ENCODE assay signal across 8 cellular contexts in the genomic region with DNA sequence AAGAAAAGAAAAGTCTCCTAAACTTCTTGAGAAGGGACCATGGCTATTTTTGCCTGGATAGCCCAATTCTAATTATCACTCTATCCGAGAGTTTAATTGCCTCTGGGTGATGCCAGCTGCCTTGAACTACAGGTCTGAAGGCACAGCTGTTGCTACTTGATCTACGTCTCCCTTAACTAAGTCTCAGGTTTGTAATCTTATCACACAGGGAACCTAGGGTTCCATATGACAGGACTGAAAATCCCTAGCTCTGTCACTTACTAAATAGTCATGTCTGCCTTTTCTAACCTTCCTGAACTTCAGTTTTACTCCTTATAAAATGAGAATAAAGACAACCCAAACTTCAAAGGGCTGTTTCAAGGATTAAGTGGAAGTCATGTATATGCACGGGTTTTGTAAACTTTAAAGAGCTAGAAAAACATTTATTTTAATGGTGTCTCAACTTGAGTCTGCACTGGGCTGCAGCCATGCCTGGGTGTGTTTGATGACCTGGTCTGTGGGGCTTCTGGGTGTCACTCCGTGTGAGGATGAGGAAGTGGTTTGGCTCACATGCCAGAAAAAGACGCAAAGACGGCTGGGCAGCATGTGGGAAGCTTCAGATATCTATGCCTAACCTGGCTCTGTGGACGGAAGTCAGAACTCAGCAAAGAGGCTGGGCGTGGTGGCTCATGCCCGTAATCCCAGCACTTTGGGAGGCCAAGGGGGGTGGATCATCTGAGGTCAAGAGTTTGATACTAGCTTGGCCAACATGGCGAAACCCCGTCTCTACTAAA.
DNase-seq lines count a peak whose midpoint lies in the region; ATAC-seq and TF ChIP-seq lines count a peak whose summit lies in the region.

No MANE protein-coding gene starts in this region.

- TF ChIP-seq CTCF in endothelial cell (IDR thresholded peaks at IDR 0.05; ENCODE audit: unreplicated experiment), result no peak

- no peaks in the 10 kb centered on the region for H3K79me2 ChIP-seq in GM23248 (ENCODE audit: insufficient read depth)

- WGBS in GM23248 (ENCODE audit: low coverage in 1 of 2, low lambda C conversion rate in 2 of 2, missing lambda C conversion rate in 2 of 2), 2 experiments, result 73 to 75% methylated on average over 11 of the region's 11 CpGs

- H3K36me3 ChIP-seq in CD4-positive, CD25-positive, alpha-beta regulatory T cell (ENCODE audit: control insufficient read depth, insufficient read depth, low read length), result no peaks in the 10 kb centered on the region
- no peaks in the 10 kb centered on the region for H3K36me3 ChIP-seq in GM23248 (ENCODE audit: low read depth)

- ATAC-seq in CD4-positive, CD25-positive, alpha-beta regulatory T cell (ENCODE audit: low read depth in 2 of 2), result peak; percentile 51 to 65
- ATAC-seq in GM19397 (IDR thresholded peaks at IDR 0.05; ENCODE audit: unreplicated experiment) (peak; percentile 69), HG03520 (IDR thresholded peaks at IDR 0.05; ENCODE audit: unreplicated experiment) (peak; percentile 76), GM19035 (IDR thresholded peaks at IDR 0.05; ENCODE audit: unreplicated experiment) (no peak)

- H3K4me1 Mint-ChIP-seq in CD4-positive, CD25-positive, alpha-beta regulatory T cell, result peaks cover 4 to 29% (median 17%) of the 10 kb centered on the region in 4 donors
- H3K4me1 Mint-ChIP-seq in endothelial cell (ENCODE audit: unreplicated experiment), result peaks cover 8% of the 10 kb centered on the region

- no peak overlapping the region for H3K4me2 ChIP-seq in GM23248 (ENCODE audit: unreplicated experiment)

- peak overlapping the region in 2 of 4 donors; percentile 67 to 80 for H3K4me3 Mint-ChIP-seq in CD4-positive, CD25-positive, alpha-beta regulatory T cell
- H3K4me3 Mint-ChIP-seq in endothelial cell (ENCODE audit: unreplicated experiment), result no peak overlapping the region

- no peak overlapping the region for H3K9ac ChIP-seq in GM23248

- H3K27ac Mint-ChIP-seq in CD4-positive, CD25-positive, alpha-beta regulatory T cell, result peak overlapping the region; percentile 34 to 68 (median 60)
- H3K27ac Mint-ChIP-seq in endothelial cell (ENCODE audit: unreplicated experiment), result no peak overlapping the region

- in situ Hi-C loops in GM23248 (cut with MboI), result no loop called here

- no peaks in the 10 kb centered on the region for H3F3A ChIP-seq in GM23248 (ENCODE audit: insufficient read depth)

- no peaks in the 10 kb centered on the region for H3K27me3 ChIP-seq in CD4-positive, CD25-positive, alpha-beta regulatory T cell (ENCODE audit: control insufficient read depth, insufficient read depth, low read length)
- no peaks in the 10 kb centered on the region for H3K27me3 ChIP-seq in GM23248 (replicated peaks; ENCODE audit: insufficient read depth)

- peaks cover 15% of the 10 kb centered on the region for H3K4me1 ChIP-seq in CD4-positive, CD25-positive, alpha-beta regulatory T cell (ENCODE audit: control insufficient read depth, insufficient read depth, low read length, poor library complexity, severe bottlenecking)
- H3K4me1 ChIP-seq in GM23248 (ENCODE audit: insufficient read depth), result no peaks in the 10 kb centered on the region

- H3K27ac ChIP-seq in CD4-positive, CD25-positive, alpha-beta regulatory T cell (ENCODE audit: insufficient read depth, low read length, poor library complexity, severe bottlenecking), result no peak overlapping the region
- H3K27ac ChIP-seq in GM23248, result no peak overlapping the region

- peak in 1 of 3 donors; percentile 61 for DNase-seq in CD4-positive, CD25-positive, alpha-beta regulatory T cell
- DNase-seq in activated CD4-positive, alpha-beta T cell treated with anti-CD3 and anti-CD28 coated beads, Interleukin-2, amount 50 U/mL, for 48 hours, result peak; percentile 19 to 31
- DNase-seq in kidney tubule cell (ENCODE audit: low spot score) (peak; percentile 48), GM23248 (no peak), endothelial cell (ENCODE audit: low spot score) (no peak)

- H3K36me3 Mint-ChIP-seq in CD4-positive, CD25-positive, alpha-beta regulatory T cell, result no peaks in the 10 kb centered on the region
- no peaks in the 10 kb centered on the region for H3K36me3 Mint-ChIP-seq in endothelial cell (ENCODE audit: low read depth, unreplicated experiment)

- H3K4me3 ChIP-seq in CD4-positive, CD25-positive, alpha-beta regulatory T cell (ENCODE audit: low read depth, low read length), result no peak overlapping the region
- no peak overlapping the region for H3K4me3 ChIP-seq in GM23248

- no peaks in the 10 kb centered on the region for H3K27me3 Mint-ChIP-seq in CD4-positive, CD25-positive, alpha-beta regulatory T cell
- H3K27me3 Mint-ChIP-seq in endothelial cell (ENCODE audit: unreplicated experiment), result no peaks in the 10 kb centered on the region

- H4K20me1 ChIP-seq in GM23248 (ENCODE audit: insufficient read depth), result no peaks in the 10 kb centered on the region

- H3K9me3 ChIP-seq in CD4-positive, CD25-positive, alpha-beta regulatory T cell (ENCODE audit: control insufficient read depth in 2 of 2, low read length in 2 of 2), result no peaks in the 10 kb centered on the region
- H3K9me3 ChIP-seq in GM23248 (ENCODE audit: low read depth), result no peaks in the 10 kb centered on the region

- no peaks in the 10 kb centered on the region for H3K9me2 ChIP-seq in GM23248 (ENCODE audit: insufficient read depth)

- H2AFZ ChIP-seq in GM23248, result no peak overlapping the region

- peaks cover 0 to under 1% (median 0%) of the 10 kb centered on the region in 7 donors for H3K9me3 Mint-ChIP-seq in CD4-positive, CD25-positive, alpha-beta regulatory T cell
- H3K9me3 Mint-ChIP-seq in endothelial cell (ENCODE audit: unreplicated experiment), result no peaks in the 10 kb centered on the region

Comparison
In these comparisons a context has a peak if more than half of its experiments do, and no peak if none do; other contexts are left out.
1. DNase-seq: peak in activated CD4-positive, alpha-beta T cell treated with anti-CD3 and anti-CD28 coated beads, Interleukin-2, amount 50 U/mL, for 48 hours (2 of 2) and kidney tubule cell (single experiment); none in GM23248 (single experiment) and endothelial cell (single experiment).